Comparison of ENCODE assay signal across 15 cellular contexts in genomic region chr3:192675958-192676649, GRCh38. TPM values are rescaled to one million over a fixed set of nuclear protein-coding genes. Genes with fewer than 3 reads are reported as not detected.
DNase-seq lines count a peak whose midpoint lies in the region; ATAC-seq, FAIRE-seq and TF ChIP-seq lines count a peak whose summit lies in the region.
"Had no signal": no experiment of that assay in that cellular context is flagged by ENCODE, and none has a peak within 500 bp of the region (broad histone marks: within the 10 kb centered on the region; RNA-seq: fewer than 3 reads in every experiment).

No MANE protein-coding gene starts in this region.

- intact Hi-C loops in kidney (cut with DNase I), result no loop called here
- intact Hi-C loops in left ventricle myocardium superior (cut with micrococcal nuclease), result no loop called here

- H3K4me1 ChIP-seq in kidney (ENCODE audit: control insufficient read depth in 1 of 2, insufficient read depth in 1 of 2, low read depth in 1 of 2, low read length in 2 of 2), result no peaks in the 10 kb centered on the region
- H3K4me1 ChIP-seq: tibial nerve had no signal

- H3K9me3 ChIP-seq in kidney (ENCODE audit: control insufficient read depth in 1 of 2, low read length in 2 of 2), result no peaks in the 10 kb centered on the region
- H3K9me3 ChIP-seq: BLaER1 treated with 17β-estradiol and CSF1 and Interleukin-3, amounts not matched to agents 10 nM and 100 nM; tibial nerve had no signal

- peak; percentile 30 for DNase-seq in stimulated activated CD4-positive, alpha-beta T cell treated with anti-CD3 and anti-CD28 coated beads, Interleukin-15, amount 100 ng/mL, for 24 hours
- DNase-seq in stimulated activated CD4-positive, alpha-beta T cell treated with anti-CD3 and anti-CD28 coated beads, Interleukin-4, amount 100 ng/mL, for 1 hour, result no peak
- DNase-seq in stimulated activated naive CD8-positive, alpha-beta T cell treated with anti-CD3 and anti-CD28 coated beads, Interleukin-15, Interleukin-2, amounts not matched to agents 100 U/mL and 50 U/mL, for 24 hours, result peak; percentile 9
- DNase-seq in NCI-H2227 treated with DMSO at 0.1 percent for 48 hours (lab: John Stamatoyannopoulos, UW), result no peak
- no peak for DNase-seq in kidney
- no peak for DNase-seq in left ventricle myocardium superior
- DNase-seq: activated effector memory CD4-positive, alpha-beta T cell treated with anti-CD3 and anti-CD28 coated beads, Interleukin-2, amount 50 U/mL, for 16 hours; effector CD4-positive, alpha-beta T cell; SW 1271 had no signal

- no peak for TF ChIP-seq CTCF in kidney (IDR thresholded peaks at IDR 0.05; ENCODE audit: borderline replicate concordance, extremely low read depth, insufficient read depth)

- no peak overlapping the region for H3K27ac ChIP-seq in kidney (ENCODE audit: low read depth in 2 of 2, low read length in 2 of 2)
- H3K27ac ChIP-seq: BLaER1 treated with 17β-estradiol and CSF1 and Interleukin-3, amounts not matched to agents 10 nM and 100 nM; tibial nerve had no signal

- ATAC-seq in HG02678 (IDR thresholded peaks at IDR 0.05; ENCODE audit: unreplicated experiment) (peak; percentile 46), HG03575 (IDR thresholded peaks at IDR 0.05; ENCODE audit: extremely low read depth, insufficient number of reproducible peaks, low FRiP score, unreplicated experiment) (peak; percentile 74), left ventricle myocardium superior (no peak)
- peak; percentile 83 for ATAC-seq in stimulated activated naive CD8-positive, alpha-beta T cell treated with anti-CD3 and anti-CD28 coated beads, Interleukin-15, Interleukin-2, amounts not matched to agents 100 U/mL and 50 U/mL, for 24 hours
- ATAC-seq: naive thymus-derived CD4-positive, alpha-beta T cell had no signal

- no peaks in the 10 kb centered on the region for H3K36me3 ChIP-seq in kidney (ENCODE audit: control insufficient read depth in 1 of 2, insufficient read depth in 2 of 2, low read length in 2 of 2)
- H3K36me3 ChIP-seq: BLaER1 treated with 17β-estradiol and CSF1 and Interleukin-3, amounts not matched to agents 10 nM and 100 nM; tibial nerve had no signal

- FAIRE-seq in kidney (lab: Jason Lieb, UNC), result no peak
- FAIRE-seq: HTR-8/SVneo had no signal

- no peak overlapping the region for H3K4me3 ChIP-seq in kidney (ENCODE audit: low read length in 2 of 2)
- H3K4me3 ChIP-seq: BLaER1 treated with 17β-estradiol and CSF1 and Interleukin-3, amounts not matched to agents 10 nM and 100 nM; tibial nerve had no signal

- no peak overlapping the region for H3K9ac ChIP-seq in kidney (ENCODE audit: low read length in 2 of 2)
- H3K9ac ChIP-seq: BLaER1 treated with 17β-estradiol and CSF1 and Interleukin-3, amounts not matched to agents 10 nM and 100 nM had no signal

RNA-seq across cellular contexts. Expression of gene FGF12, which starts 51.2 kb away (rescaled TPM):
- total RNA-seq in kidney, result 1.8 TPM
- polyA plus RNA-seq in kidney (ENCODE audit: insufficient read depth, low read depth, low replicate concordance), result 3.7 TPM
- 450 TPM for total RNA-seq in left ventricle myocardium superior
- total RNA-seq: naive thymus-derived CD4-positive, alpha-beta T cell had no signal
- polyA plus RNA-seq: naive thymus-derived CD4-positive, alpha-beta T cell had no signal

Comparison
In these comparisons a context has a peak if more than half of its experiments do, and no peak if none do; other contexts are left out.
1. DNase-seq: peak in stimulated activated CD4-positive, alpha-beta T cell treated with anti-CD3 and anti-CD28 coated beads, Interleukin-15, amount 100 ng/mL, for 24 hours (single experiment) and stimulated activated naive CD8-positive, alpha-beta T cell treated with anti-CD3 and anti-CD28 coated beads, Interleukin-15, Interleukin-2, amounts not matched to agents 100 U/mL and 50 U/mL, for 24 hours (single experiment); none in stimulated activated CD4-positive, alpha-beta T cell treated with anti-CD3 and anti-CD28 coated beads, Interleukin-4, amount 100 ng/mL, for 1 hour (single experiment), NCI-H2227 treated with DMSO at 0.1 percent for 48 hours (single experiment), kidney (single experiment) and left ventricle myocardium superior (single experiment).
2. RNA of gene FGF12, which starts 51.2 kb away (total RNA-seq): 450 TPM in left ventricle myocardium superior (single experiment); 1.8 TPM in kidney (single experiment); every median in the first group is over 100 times any median in the second.